ENCODE assay signal across 7 cellular contexts in genomic region chr10:68074404-68074774, GRCh38. TPM values are rescaled to one million over a fixed set of nuclear protein-coding genes. Genes with fewer than 3 reads are reported as not detected.
A peak's percentile ranks its signal among the peaks of the same experiment; 100 is the strongest.
DNase-seq lines count a peak whose midpoint lies in the region; ATAC-seq, FAIRE-seq and TF ChIP-seq lines count a peak whose summit lies in the region.

No MANE protein-coding gene starts in this region.

- DNase-seq in H54 (ENCODE audit: insufficient read length, low spot score) = no peak
- no peak for DNase-seq in epithelial cell of proximal tubule (ENCODE audit: low read depth)
- DNase-seq in osteocyte (ENCODE audit: extremely low spot score, unreplicated experiment) = no peak

- TF ChIP-seq CTCF in epithelial cell of proximal tubule (conservative IDR thresholded peaks at IDR 0.05; ENCODE audit: low read depth, low read length) (no peak), osteocyte (IDR thresholded peaks at IDR 0.05) (no peak)

- no peak for ATAC-seq in HG03108 (IDR thresholded peaks at IDR 0.05; ENCODE audit: unreplicated experiment)
- ATAC-seq in HG03460 (IDR thresholded peaks at IDR 0.05; ENCODE audit: unreplicated experiment) = no peak
- ATAC-seq in HG02938 (IDR thresholded peaks at IDR 0.05; ENCODE audit: unreplicated experiment) = no peak

- FAIRE-seq in H54 (lab: Jason Lieb, UNC) = peak; percentile 6

- TF ChIP-seq POLR2A in H54 (IDR thresholded peaks at IDR 0.05; ENCODE audit: low read depth, low read length) = no peak

- peaks cover 6% of the 10 kb centered on the region for H3K36me3 Mint-ChIP-seq in osteocyte (ENCODE audit: unreplicated experiment)

- no peaks in the 10 kb centered on the region for H3K9me3 Mint-ChIP-seq in osteocyte (ENCODE audit: unreplicated experiment)

- H3K4me3 Mint-ChIP-seq in osteocyte (ENCODE audit: unreplicated experiment) = peak overlapping the region; percentile 97

- H3K4me3 ChIP-seq in epithelial cell of proximal tubule (ENCODE audit: low read depth, low read length) = peak overlapping the region; percentile 77

- H3K27me3 Mint-ChIP-seq in osteocyte (ENCODE audit: unreplicated experiment) = no peaks in the 10 kb centered on the region

- H3K27ac Mint-ChIP-seq in osteocyte (ENCODE audit: unreplicated experiment) = peak overlapping the region; percentile 94

- peaks cover 41% of the 10 kb centered on the region for H3K4me1 Mint-ChIP-seq in osteocyte (ENCODE audit: unreplicated experiment)

TF ChIP-seq in PFSK-1, 5 proteins besides CTCF, POLR2A, EP300 and RAD21:
- TF ChIP-seq POLR2AphosphoS5 (IDR thresholded peaks at IDR 0.05; ENCODE audit: low read depth, low read length) (no peak), SIN3A (IDR thresholded peaks at IDR 0.05; ENCODE audit: borderline replicate concordance, insufficient read depth, low read length) (0 out of 2 replicates have a peak, but pooled peaks have one; percentile 27), TAF1 (IDR thresholded peaks at IDR 0.05; ENCODE audit: borderline replicate concordance, insufficient read depth, low read length) (no peak)

RNA-seq across cellular contexts. Expression of gene HERC4, which starts 0.7 kb away (rescaled TPM):
- polyA plus RNA-seq in PFSK-1 (2012; ENCODE audit: insufficient read length, low read depth) = 11.2 TPM
- total RNA-seq in epithelial cell of proximal tubule (27.2 and 27.3 TPM in 2 replicates), osteocyte (57.0 and 59.4 TPM in 2 replicates)

RNA-seq across cellular contexts. Expression of gene MYPN, which starts 34.9 kb away (rescaled TPM):
- polyA plus RNA-seq in PFSK-1 (2012; ENCODE audit: insufficient read length, low read depth) = not detected
- total RNA-seq in epithelial cell of proximal tubule (0.36 and 0.98 TPM in 2 replicates), osteocyte (1.0 and 1.8 TPM in 2 replicates)
